In the genomic region with DNA sequence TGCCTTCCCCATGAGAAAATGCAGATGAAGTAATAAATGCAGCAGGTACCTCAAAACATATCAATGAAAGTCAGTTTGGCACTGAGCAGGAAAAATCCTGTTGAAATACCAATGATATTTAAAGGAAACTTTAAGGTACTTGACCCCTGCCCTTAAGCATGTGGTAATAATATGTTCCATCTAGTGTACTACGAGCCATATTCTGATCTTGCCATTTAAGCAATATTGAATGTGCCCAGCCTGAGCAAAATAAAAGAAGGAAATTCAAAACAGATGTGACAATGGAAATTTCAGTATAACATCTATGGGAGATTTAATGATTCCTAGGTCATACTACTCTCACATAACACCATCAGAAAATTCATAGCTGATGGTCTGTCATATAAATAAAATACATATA, we compare ENCODE assay signal across 2 cellular contexts.
TF ChIP-seq lines count a peak whose summit lies in the region.

No MANE protein-coding gene starts in this region.

TF ChIP-seq in liver, 16 proteins besides CTCF, POLR2A, EP300 and RAD21 (continued from another document):
- TF ChIP-seq SP1 (IDR thresholded peaks at IDR 0.05) (no peak), GABPA (IDR thresholded peaks at IDR 0.05 in 1 of 2, conservative IDR thresholded peaks at IDR 0.05 in 1 of 2) (no peak), NR2F2 (IDR thresholded peaks at IDR 0.05) (no peak), RXRA (IDR thresholded peaks at IDR 0.05) (no peak), HNF4A (conservative IDR thresholded peaks at IDR 0.05) (no peak), EGR1 (IDR thresholded peaks at IDR 0.05; ENCODE audit: low read depth in 2 of 2) (no peak), FOXA2 (IDR thresholded peaks at IDR 0.05) (no peak), FOXA1 (IDR thresholded peaks at IDR 0.05) (no peak), YY1 (IDR thresholded peaks at IDR 0.05) (no peak), JUND (IDR thresholded peaks at IDR 0.05) (no peak)
- TF ChIP-seq, protein P1, sequence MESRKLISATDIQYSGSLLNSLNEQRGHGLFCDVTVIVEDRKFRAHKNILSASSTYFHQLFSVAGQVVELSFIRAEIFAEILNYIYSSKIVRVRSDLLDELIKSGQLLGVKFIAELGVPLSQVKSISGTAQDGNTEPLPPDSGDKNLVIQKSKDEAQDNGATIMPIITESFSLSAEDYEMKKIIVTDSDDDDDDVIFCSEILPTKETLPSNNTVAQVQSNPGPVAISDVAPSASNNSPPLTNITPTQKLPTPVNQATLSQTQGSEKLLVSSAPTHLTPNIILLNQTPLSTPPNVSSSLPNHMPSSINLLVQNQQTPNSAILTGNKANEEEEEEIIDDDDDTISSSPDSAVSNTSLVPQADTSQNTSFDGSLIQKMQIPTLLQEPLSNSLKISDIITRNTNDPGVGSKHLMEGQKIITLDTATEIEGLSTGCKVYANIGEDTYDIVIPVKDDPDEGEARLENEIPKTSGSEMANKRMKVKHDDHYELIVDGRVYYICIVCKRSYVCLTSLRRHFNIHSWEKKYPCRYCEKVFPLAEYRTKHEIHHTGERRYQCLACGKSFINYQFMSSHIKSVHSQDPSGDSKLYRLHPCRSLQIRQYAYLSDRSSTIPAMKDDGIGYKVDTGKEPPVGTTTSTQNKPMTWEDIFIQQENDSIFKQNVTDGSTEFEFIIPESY (IDR thresholded peaks at IDR 0.05), result no peak
- TF ChIP-seq, protein P2, sequence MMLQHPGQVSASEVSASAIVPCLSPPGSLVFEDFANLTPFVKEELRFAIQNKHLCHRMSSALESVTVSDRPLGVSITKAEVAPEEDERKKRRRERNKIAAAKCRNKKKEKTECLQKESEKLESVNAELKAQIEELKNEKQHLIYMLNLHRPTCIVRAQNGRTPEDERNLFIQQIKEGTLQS (IDR thresholded peaks at IDR 0.05), result no peak
TF ChIP-seq in liver: peak in this region for 0.

TF ChIP-seq in HepG2, 621 proteins besides CTCF, POLR2A, EP300 and RAD21 (continued from another document):
- TF ChIP-seq, protein P3, sequence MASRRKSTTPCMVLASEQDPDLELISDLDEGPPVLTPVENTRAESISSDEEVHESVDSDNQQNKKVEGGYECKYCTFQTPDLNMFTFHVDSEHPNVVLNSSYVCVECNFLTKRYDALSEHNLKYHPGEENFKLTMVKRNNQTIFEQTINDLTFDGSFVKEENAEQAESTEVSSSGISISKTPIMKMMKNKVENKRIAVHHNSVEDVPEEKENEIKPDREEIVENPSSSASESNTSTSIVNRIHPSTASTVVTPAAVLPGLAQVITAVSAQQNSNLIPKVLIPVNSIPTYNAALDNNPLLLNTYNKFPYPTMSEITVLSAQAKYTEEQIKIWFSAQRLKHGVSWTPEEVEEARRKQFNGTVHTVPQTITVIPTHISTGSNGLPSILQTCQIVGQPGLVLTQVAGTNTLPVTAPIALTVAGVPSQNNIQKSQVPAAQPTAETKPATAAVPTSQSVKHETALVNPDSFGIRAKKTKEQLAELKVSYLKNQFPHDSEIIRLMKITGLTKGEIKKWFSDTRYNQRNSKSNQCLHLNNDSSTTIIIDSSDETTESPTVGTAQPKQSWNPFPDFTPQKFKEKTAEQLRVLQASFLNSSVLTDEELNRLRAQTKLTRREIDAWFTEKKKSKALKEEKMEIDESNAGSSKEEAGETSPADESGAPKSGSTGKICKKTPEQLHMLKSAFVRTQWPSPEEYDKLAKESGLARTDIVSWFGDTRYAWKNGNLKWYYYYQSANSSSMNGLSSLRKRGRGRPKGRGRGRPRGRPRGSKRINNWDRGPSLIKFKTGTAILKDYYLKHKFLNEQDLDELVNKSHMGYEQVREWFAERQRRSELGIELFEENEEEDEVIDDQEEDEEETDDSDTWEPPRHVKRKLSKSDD (CRISPR knock-in tag; IDR thresholded peaks at IDR 0.05; ENCODE audit: low read depth), result no peak
- no peak for TF ChIP-seq ZC3H4 (CRISPR knock-in tag; IDR thresholded peaks at IDR 0.05; ENCODE audit: borderline replicate concordance)
- TF ChIP-seq SIN3B (IDR thresholded peaks at IDR 0.05; ENCODE audit: low read length), result no peak
- no peak for TF ChIP-seq NFATC3 (CRISPR knock-in tag; IDR thresholded peaks at IDR 0.05)
- no peak for TF ChIP-seq ZNF251 (CRISPR knock-in tag; IDR thresholded peaks at IDR 0.05)
- no peak for TF ChIP-seq NCOA1 (CRISPR knock-in tag; IDR thresholded peaks at IDR 0.05)
- TF ChIP-seq ZNF619 (CRISPR knock-in tag; IDR thresholded peaks at IDR 0.05), result no peak
- no peak for TF ChIP-seq KAT7 (CRISPR knock-in tag; IDR thresholded peaks at IDR 0.05; ENCODE audit: borderline replicate concordance)
- no peak for TF ChIP-seq NCOA2 (CRISPR knock-in tag; IDR thresholded peaks at IDR 0.05)
- TF ChIP-seq NCOR1 (IDR thresholded peaks at IDR 0.05; ENCODE audit: borderline replicate concordance, low read length), result no peak
TF ChIP-seq in HepG2: peak in this region for 0.
